Comparison of ENCODE assay signal across 8 cellular contexts in the genomic region with DNA sequence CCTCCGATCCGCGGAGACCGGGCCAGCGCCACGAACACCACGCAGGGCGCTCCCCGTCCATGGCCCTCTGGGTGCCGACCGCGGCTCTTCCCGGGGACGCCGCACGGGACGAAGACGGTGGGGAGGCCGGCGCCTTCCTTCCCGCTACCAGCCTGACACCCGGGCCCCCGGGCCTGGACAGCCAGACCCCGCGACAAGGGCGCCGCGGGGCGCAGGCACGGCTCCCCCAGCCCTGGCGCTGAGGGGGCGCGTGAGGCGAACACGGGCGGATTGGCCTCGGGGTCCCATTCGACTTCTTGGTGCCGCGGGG. TPM values are rescaled to one million over a fixed set of nuclear protein-coding genes. Genes with fewer than 3 reads are reported as not detected.
DNase-seq lines count a peak whose midpoint lies in the region; ATAC-seq and TF ChIP-seq lines count a peak whose summit lies in the region.

No MANE protein-coding gene starts in this region.

- DNase-seq in iPS DF 6.9 (ENCODE audit: low read depth, low spot score) (no peak), kidney glomerular epithelial cell (lab: John Stamatoyannopoulos, UW) (no peak), GM19238 (ENCODE audit: insufficient read length, low spot score) (no peak)
- DNase-seq in stimulated activated naive B cell treated with anti-CD40 and anti-IgM and Interleukin-4, amounts not matched to agents 10 μg/mL and 1 μg/mL and 100 μg/mL, for 72 hours = no peak

- peaks cover 43% of the 10 kb centered on the region for H3K36me3 Mint-ChIP-seq in activated T-helper 17 cell treated with anti-CD3 and anti-CD28 coated beads, Interleukin-2, amount 50 U/mL, for 72 hours (ENCODE audit: low read depth)
- H3K36me3 Mint-ChIP-seq in stimulated activated naive B cell treated with anti-CD40 and anti-IgM and Interleukin-4, amounts not matched to agents 10 μg/mL and 1 μg/mL and 100 μg/mL, for 72 hours = peaks cover 27 to 39% of the 10 kb centered on the region in 2 donors

- peaks cover 37% of the 10 kb centered on the region for H3K36me3 ChIP-seq in iPS DF 6.9 (ENCODE audit: control insufficient read depth, insufficient read depth, low read length)

- no peaks in the 10 kb centered on the region for H3K27me3 Mint-ChIP-seq in activated T-helper 17 cell treated with anti-CD3 and anti-CD28 coated beads, Interleukin-2, amount 50 U/mL, for 72 hours
- H3K27me3 Mint-ChIP-seq in stimulated activated naive B cell treated with anti-CD40 and anti-IgM and Interleukin-4, amounts not matched to agents 10 μg/mL and 1 μg/mL and 100 μg/mL, for 72 hours = no peaks in the 10 kb centered on the region

- H3K4me1 ChIP-seq in iPS DF 6.9 (ENCODE audit: control insufficient read depth, insufficient read depth, low read length) = no peaks in the 10 kb centered on the region

- H3K4me3 ChIP-seq in iPS DF 6.9 (ENCODE audit: low read length) = peak overlapping the region; percentile 64; the same call in 1 of the 2 replicates

- peaks cover 13% of the 10 kb centered on the region for H3K4me1 Mint-ChIP-seq in activated T-helper 17 cell treated with anti-CD3 and anti-CD28 coated beads, Interleukin-2, amount 50 U/mL, for 72 hours
- peaks cover 21 to 51% of the 10 kb centered on the region in 2 donors for H3K4me1 Mint-ChIP-seq in stimulated activated naive B cell treated with anti-CD40 and anti-IgM and Interleukin-4, amounts not matched to agents 10 μg/mL and 1 μg/mL and 100 μg/mL, for 72 hours

- H3K27ac Mint-ChIP-seq in activated T-helper 17 cell treated with anti-CD3 and anti-CD28 coated beads, Interleukin-2, amount 50 U/mL, for 72 hours = no peak overlapping the region
- H3K27ac Mint-ChIP-seq in stimulated activated naive B cell treated with anti-CD40 and anti-IgM and Interleukin-4, amounts not matched to agents 10 μg/mL and 1 μg/mL and 100 μg/mL, for 72 hours = no peak overlapping the region

- H3K9me3 ChIP-seq in iPS DF 6.9 (ENCODE audit: control insufficient read depth, insufficient read depth, low read length) = no peaks in the 10 kb centered on the region

- H3K27me3 ChIP-seq in iPS DF 6.9 (ENCODE audit: control insufficient read depth, insufficient read depth, low read length) = no peaks in the 10 kb centered on the region

- H3K27ac ChIP-seq in iPS DF 6.9 (ENCODE audit: low read length) = no peak overlapping the region

- WGBS in iPS DF 6.9 (ENCODE audit: insufficient coverage, insufficient read length) = no CpG with 5 or more reads among the region's 40 CpGs

- no peaks in the 10 kb centered on the region for H3K9me3 Mint-ChIP-seq in activated T-helper 17 cell treated with anti-CD3 and anti-CD28 coated beads, Interleukin-2, amount 50 U/mL, for 72 hours
- no peaks in the 10 kb centered on the region for H3K9me3 Mint-ChIP-seq in stimulated activated naive B cell treated with anti-CD40 and anti-IgM and Interleukin-4, amounts not matched to agents 10 μg/mL and 1 μg/mL and 100 μg/mL, for 72 hours

- H3K4me3 Mint-ChIP-seq in activated T-helper 17 cell treated with anti-CD3 and anti-CD28 coated beads, Interleukin-2, amount 50 U/mL, for 72 hours = peak overlapping the region; percentile 90
- H3K4me3 Mint-ChIP-seq in stimulated activated naive B cell treated with anti-CD40 and anti-IgM and Interleukin-4, amounts not matched to agents 10 μg/mL and 1 μg/mL and 100 μg/mL, for 72 hours = peak overlapping the region; percentile 86 to 96

- ATAC-seq in HG03354 (IDR thresholded peaks at IDR 0.05; ENCODE audit: poor library complexity, severe bottlenecking, unreplicated experiment) (peak; percentile 4), HG02642 (IDR thresholded peaks at IDR 0.05; ENCODE audit: poor library complexity, unreplicated experiment) (no peak), SK-N-SH treated with all-trans-retinoic acid at 6 μM for 48 hours (no peak; the same call in 2 of the 3 replicates)
- peak; percentile 29 for ATAC-seq in activated T-helper 17 cell treated with anti-CD3 and anti-CD28 coated beads, Interleukin-2, amount 50 U/mL, for 72 hours (replicated peaks)
- no peak for ATAC-seq in stimulated activated naive B cell treated with anti-CD40 and anti-IgM and Interleukin-4, amounts not matched to agents 10 μg/mL and 1 μg/mL and 100 μg/mL, for 72 hours (replicated peaks)

TF ChIP-seq in SK-N-SH treated with all-trans-retinoic acid at 6 μM for 48 hours, 23 proteins besides CTCF, POLR2A, EP300 and RAD21:
- TF ChIP-seq ZFP30 (CRISPR knock-in tag; IDR thresholded peaks at IDR 0.05) = no peak
- no peak for TF ChIP-seq RARB (CRISPR knock-in tag; IDR thresholded peaks at IDR 0.05)
- no peak for TF ChIP-seq GLIS3 (CRISPR knock-in tag; IDR thresholded peaks at IDR 0.05)
- TF ChIP-seq, protein P1, sequence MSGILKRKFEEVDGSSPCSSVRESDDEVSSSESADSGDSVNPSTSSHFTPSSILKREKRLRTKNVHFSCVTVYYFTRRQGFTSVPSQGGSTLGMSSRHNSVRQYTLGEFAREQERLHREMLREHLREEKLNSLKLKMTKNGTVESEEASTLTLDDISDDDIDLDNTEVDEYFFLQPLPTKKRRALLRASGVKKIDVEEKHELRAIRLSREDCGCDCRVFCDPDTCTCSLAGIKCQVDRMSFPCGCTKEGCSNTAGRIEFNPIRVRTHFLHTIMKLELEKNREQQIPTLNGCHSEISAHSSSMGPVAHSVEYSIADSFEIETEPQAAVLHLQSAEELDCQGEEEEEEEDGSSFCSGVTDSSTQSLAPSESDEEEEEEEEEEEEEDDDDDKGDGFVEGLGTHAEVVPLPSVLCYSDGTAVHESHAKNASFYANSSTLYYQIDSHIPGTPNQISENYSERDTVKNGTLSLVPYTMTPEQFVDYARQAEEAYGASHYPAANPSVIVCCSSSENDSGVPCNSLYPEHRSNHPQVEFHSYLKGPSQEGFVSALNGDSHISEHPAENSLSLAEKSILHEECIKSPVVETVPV (CRISPR knock-in tag; IDR thresholded peaks at IDR 0.05) = no peak
- TF ChIP-seq ISL1 (CRISPR knock-in tag; IDR thresholded peaks at IDR 0.05) = no peak
- TF ChIP-seq ZNF565 (CRISPR knock-in tag; conservative IDR thresholded peaks at IDR 0.05; ENCODE audit: low read depth) = no peak
- no peak for TF ChIP-seq ESRRG (CRISPR knock-in tag; IDR thresholded peaks at IDR 0.05)
- TF ChIP-seq, protein P2, sequence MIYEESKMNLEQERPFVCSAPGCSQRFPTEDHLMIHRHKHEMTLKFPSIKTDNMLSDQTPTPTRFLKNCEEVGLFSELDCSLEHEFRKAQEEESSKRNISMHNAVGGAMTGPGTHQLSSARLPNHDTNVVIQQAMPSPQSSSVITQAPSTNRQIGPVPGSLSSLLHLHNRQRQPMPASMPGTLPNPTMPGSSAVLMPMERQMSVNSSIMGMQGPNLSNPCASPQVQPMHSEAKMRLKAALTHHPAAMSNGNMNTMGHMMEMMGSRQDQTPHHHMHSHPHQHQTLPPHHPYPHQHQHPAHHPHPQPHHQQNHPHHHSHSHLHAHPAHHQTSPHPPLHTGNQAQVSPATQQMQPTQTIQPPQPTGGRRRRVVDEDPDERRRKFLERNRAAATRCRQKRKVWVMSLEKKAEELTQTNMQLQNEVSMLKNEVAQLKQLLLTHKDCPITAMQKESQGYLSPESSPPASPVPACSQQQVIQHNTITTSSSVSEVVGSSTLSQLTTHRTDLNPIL (CRISPR knock-in tag; IDR thresholded peaks at IDR 0.05; ENCODE audit: low read depth) = no peak
- no peak for TF ChIP-seq ZNF70 (CRISPR knock-in tag; IDR thresholded peaks at IDR 0.05)
- TF ChIP-seq, protein P3, sequence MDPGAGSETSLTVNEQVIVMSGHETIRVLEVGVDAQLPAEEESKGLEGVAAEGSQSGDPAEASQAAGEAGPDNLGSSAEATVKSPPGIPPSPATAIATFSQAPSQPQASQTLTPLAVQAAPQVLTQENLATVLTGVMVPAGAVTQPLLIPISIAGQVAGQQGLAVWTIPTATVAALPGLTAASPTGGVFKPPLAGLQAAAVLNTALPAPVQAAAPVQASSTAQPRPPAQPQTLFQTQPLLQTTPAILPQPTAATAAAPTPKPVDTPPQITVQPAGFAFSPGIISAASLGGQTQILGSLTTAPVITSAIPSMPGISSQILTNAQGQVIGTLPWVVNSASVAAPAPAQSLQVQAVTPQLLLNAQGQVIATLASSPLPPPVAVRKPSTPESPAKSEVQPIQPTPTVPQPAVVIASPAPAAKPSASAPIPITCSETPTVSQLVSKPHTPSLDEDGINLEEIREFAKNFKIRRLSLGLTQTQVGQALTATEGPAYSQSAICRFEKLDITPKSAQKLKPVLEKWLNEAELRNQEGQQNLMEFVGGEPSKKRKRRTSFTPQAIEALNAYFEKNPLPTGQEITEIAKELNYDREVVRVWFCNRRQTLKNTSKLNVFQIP (CRISPR knock-in tag; IDR thresholded peaks at IDR 0.05; ENCODE audit: borderline replicate concordance, low read depth) = no peak
- no peak for TF ChIP-seq PPARA (CRISPR knock-in tag; IDR thresholded peaks at IDR 0.05; ENCODE audit: borderline replicate concordance)
- TF ChIP-seq BACH2 (CRISPR knock-in tag; IDR thresholded peaks at IDR 0.05; ENCODE audit: borderline replicate concordance) = no peak
- no peak for TF ChIP-seq ZFP3 (CRISPR knock-in tag; IDR thresholded peaks at IDR 0.05)
- no peak for TF ChIP-seq ZNF8 (CRISPR knock-in tag; IDR thresholded peaks at IDR 0.05)
- no peak for TF ChIP-seq SNAI2 (CRISPR knock-in tag; IDR thresholded peaks at IDR 0.05)
- TF ChIP-seq CSDC2 (CRISPR knock-in tag; IDR thresholded peaks at IDR 0.05) = no peak
- TF ChIP-seq ARNTL (CRISPR knock-in tag; IDR thresholded peaks at IDR 0.05; ENCODE audit: borderline replicate concordance, low read depth) = no peak
- TF ChIP-seq TCF4 (CRISPR knock-in tag; IDR thresholded peaks at IDR 0.05; ENCODE audit: borderline replicate concordance) = no peak
- no peak for TF ChIP-seq OSR1 (CRISPR knock-in tag; IDR thresholded peaks at IDR 0.05)
- TF ChIP-seq TOX (CRISPR knock-in tag; IDR thresholded peaks at IDR 0.05; ENCODE audit: borderline replicate concordance) = no peak

RNA-seq across cellular contexts. Expression of a gene that starts 0.6 kb away (rescaled TPM):
- 100 to 1,000 TPM in 1 of 2 donors, 10 to 100 TPM in 1; 57.6 to 141 TPM for total RNA-seq in activated T-helper 17 cell treated with anti-CD3 and anti-CD28 coated beads, Interleukin-2, amount 50 U/mL, for 72 hours

RNA-seq across cellular contexts. Expression of a gene that starts 0.7 kb away (rescaled TPM):
- total RNA-seq in activated T-helper 17 cell treated with anti-CD3 and anti-CD28 coated beads, Interleukin-2, amount 50 U/mL, for 72 hours = 10 to 100 TPM; 17.4 to 17.8 TPM

RNA-seq across cellular contexts. Expression of a gene that starts 6.6 kb away (rescaled TPM):
- 1 to 10 TPM; 2.8 to 6.3 TPM for total RNA-seq in activated T-helper 17 cell treated with anti-CD3 and anti-CD28 coated beads, Interleukin-2, amount 50 U/mL, for 72 hours

RNA-seq across cellular contexts. Expression of a gene that starts 22.2 kb away (rescaled TPM):
- total RNA-seq in activated T-helper 17 cell treated with anti-CD3 and anti-CD28 coated beads, Interleukin-2, amount 50 U/mL, for 72 hours = not detected

RNA-seq across cellular contexts. Expression of a gene that starts 36.0 kb away (rescaled TPM):
- total RNA-seq in activated T-helper 17 cell treated with anti-CD3 and anti-CD28 coated beads, Interleukin-2, amount 50 U/mL, for 72 hours = not detected

Comparison
In these comparisons a context has a peak if more than half of its experiments do, and no peak if none do; other contexts are left out.
1. ATAC-seq: peak in HG03354 (single experiment) and activated T-helper 17 cell treated with anti-CD3 and anti-CD28 coated beads, Interleukin-2, amount 50 U/mL, for 72 hours (single experiment); none in stimulated activated naive B cell treated with anti-CD40 and anti-IgM and Interleukin-4, amounts not matched to agents 10 μg/mL and 1 μg/mL and 100 μg/mL, for 72 hours (0 of 2), HG02642 (single experiment) and SK-N-SH treated with all-trans-retinoic acid at 6 μM for 48 hours (single experiment).